ENCODE assay signal across 16 cellular contexts in the genomic region with DNA sequence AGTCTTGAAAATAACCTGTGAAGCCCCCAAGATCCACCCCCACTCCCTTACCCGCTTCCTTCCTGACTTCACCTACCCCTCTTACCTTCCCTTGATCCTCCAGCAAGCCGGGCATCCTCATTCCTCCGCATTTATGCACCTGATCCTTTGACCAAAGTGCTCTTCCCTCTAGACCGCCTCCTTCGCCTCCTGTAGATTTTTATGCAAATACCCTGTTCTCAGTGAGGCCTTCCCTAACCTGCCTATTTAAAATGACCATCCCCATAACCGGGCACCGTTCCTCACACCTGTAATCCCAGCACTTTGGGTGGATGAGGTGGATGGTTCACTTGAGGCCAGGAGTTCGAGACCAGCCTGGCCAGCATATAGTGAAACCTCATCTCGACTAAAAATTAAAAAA. TPM values are rescaled to one million over a fixed set of nuclear protein-coding genes. Genes with fewer than 3 reads are reported as not detected.
DNase-seq lines count a peak whose midpoint lies in the region; ATAC-seq, FAIRE-seq and TF ChIP-seq lines count a peak whose summit lies in the region.
"Had no signal": no experiment of that assay in that cellular context is flagged by ENCODE, and none has a peak within 500 bp of the region (broad histone marks: within the 10 kb centered on the region; RNA-seq: fewer than 3 reads in every experiment).

No MANE protein-coding gene starts in this region.

- H3K27ac ChIP-seq in A549, result no peak overlapping the region
- H3K27ac ChIP-seq in CD4-positive, alpha-beta memory T cell (ENCODE audit: low read depth, low read length), result no peak overlapping the region

- H3K4me3 Mint-ChIP-seq in CD4-positive, alpha-beta memory T cell, result peak overlapping the region in 7 of 8 donors; percentile 5 to 67 (median 43)
- H3K4me3 Mint-ChIP-seq in activated B cell treated with CpG ODN at 0.5 μM for 24 hours, result peak overlapping the region; percentile 37
- H3K4me3 Mint-ChIP-seq in mesothelial cell of epicardium, result peak overlapping the region; percentile 38

- POLR2A ChIA-PET in A549 (lab: Yijun Ruan, JAX) (interaction anchor here (1.0 kb wide), 1 partner anchor 751 kb away, joined by 4 read pairs; no protein-coding TSS in a partner anchor), activated B cell treated with CpG ODN at 0.5 μM for 24 hours (lab: Charles Lee) (interaction anchor here (1.7 kb wide), 1 partner anchor 17 kb away, joined by 21 read pairs; a partner anchor contains a TSS)
- POLR2A ChIA-PET in CD4-positive, alpha-beta memory T cell (lab: Charles Lee; ENCODE audit: partially characterized antibody), result interaction anchor here (1.4 to 2.3 kb wide), 3 partner anchors 17 to 360 kb away, joined by 5 to 8 read pairs (median 7); a partner anchor contains a TSS

- TF ChIP-seq CTCF in A549 (IDR thresholded peaks at IDR 0.05), result no peak
- no peak for TF ChIP-seq CTCF in activated B cell treated with CpG ODN at 0.5 μM for 24 hours (IDR thresholded peaks at IDR 0.05)
- TF ChIP-seq CTCF in mesothelial cell of epicardium (IDR thresholded peaks at IDR 0.05; ENCODE audit: unreplicated experiment), result no peak

- H3K9me3 Mint-ChIP-seq in CD4-positive, alpha-beta memory T cell, result no peaks in the 10 kb centered on the region
- H3K9me3 Mint-ChIP-seq in activated B cell treated with CpG ODN at 0.5 μM for 24 hours (no peaks in the 10 kb centered on the region), mesothelial cell of epicardium (no peaks in the 10 kb centered on the region)
- H3K9me3 Mint-ChIP-seq: activated naive CD4-positive, alpha-beta T cell treated with anti-CD3 and anti-CD28 coated beads for 36 hours had no signal

- no peaks in the 10 kb centered on the region for H3K36me3 ChIP-seq in CD4-positive, alpha-beta memory T cell (ENCODE audit: insufficient read depth, low read length)
- H3K36me3 ChIP-seq: BE2C had no signal

- H3K4me3 ChIP-seq in A549, result no peak overlapping the region
- H3K4me3 ChIP-seq in CD4-positive, alpha-beta memory T cell (ENCODE audit: low read length in 2 of 2), result no peak overlapping the region

- H3K27me3 Mint-ChIP-seq in CD4-positive, alpha-beta memory T cell, result peaks cover 3% of the 10 kb centered on the region in 2 donors
- H3K27me3 Mint-ChIP-seq in activated B cell treated with CpG ODN at 0.5 μM for 24 hours (no peaks in the 10 kb centered on the region), mesothelial cell of epicardium (ENCODE audit: low read depth) (no peaks in the 10 kb centered on the region)

- no peak for TF ChIP-seq RAD21 in A549 (conservative IDR thresholded peaks at IDR 0.05 in 1 of 2, IDR thresholded peaks at IDR 0.05 in 1 of 2)

- no peaks in the 10 kb centered on the region for H3K36me3 Mint-ChIP-seq in CD4-positive, alpha-beta memory T cell
- no peaks in the 10 kb centered on the region for H3K36me3 Mint-ChIP-seq in activated B cell treated with CpG ODN at 0.5 μM for 24 hours (ENCODE audit: low read depth)
- peaks cover 3% of the 10 kb centered on the region for H3K36me3 Mint-ChIP-seq in mesothelial cell of epicardium

- WGBS in A549 (ENCODE audit: missing lambda C conversion rate), result 93% methylated on average over 9 of the region's 9 CpGs

- no peaks in the 10 kb centered on the region for H3K27me3 ChIP-seq in CD4-positive, alpha-beta memory T cell (ENCODE audit: insufficient read depth, low read length)
- H3K27me3 ChIP-seq: BE2C had no signal

- CTCF ChIA-PET in A549 (lab: Yijun Ruan, JAX), result interaction anchor here (1.4 to 7.2 kb wide), 4 partner anchors 10 to 397 kb away, joined by 4 to 46 read pairs (median 6); a partner anchor contains a TSS
- CTCF ChIA-PET in CD4-positive, alpha-beta memory T cell (lab: Charles Lee; ENCODE audit: partially characterized antibody), result interaction anchor here (1.1 to 1.7 kb wide), 3 partner anchors 24 to 361 kb away, joined by 4 to 8 read pairs (median 6); no protein-coding TSS in a partner anchor
- CTCF ChIA-PET in activated B cell treated with CpG ODN at 0.5 μM for 24 hours (lab: Charles Lee), result interaction anchor here (1.1 to 1.9 kb wide), 2 partner anchors 24 to 361 kb away, joined by 4 to 7 read pairs; no protein-coding TSS in a partner anchor

- H3K27ac Mint-ChIP-seq in CD4-positive, alpha-beta memory T cell, result peak overlapping the region in 1 of 7 donors; percentile 18
- H3K27ac Mint-ChIP-seq in activated B cell treated with CpG ODN at 0.5 μM for 24 hours (peak overlapping the region; percentile 31), mesothelial cell of epicardium (peak overlapping the region; percentile 73)

- ATAC-seq in A549 (no peak), activated B cell treated with CpG ODN at 0.5 μM for 24 hours (ENCODE audit: low read depth) (no peak), HG02970 (IDR thresholded peaks at IDR 0.05; ENCODE audit: low FRiP score, unreplicated experiment) (no peak), GM21423 (IDR thresholded peaks at IDR 0.05; ENCODE audit: unreplicated experiment) (no peak)

- FAIRE-seq in A549 (lab: Jason Lieb, UNC), result no peak

- TF ChIP-seq POLR2A in A549 (IDR thresholded peaks at IDR 0.05; ENCODE audit: low read length), result no peak

- H3K4me1 Mint-ChIP-seq in CD4-positive, alpha-beta memory T cell, result peaks cover 10 to 34% (median 18%) of the 10 kb centered on the region in 4 donors
- H3K4me1 Mint-ChIP-seq in activated B cell treated with CpG ODN at 0.5 μM for 24 hours, result peaks cover 16% of the 10 kb centered on the region
- H3K4me1 Mint-ChIP-seq in mesothelial cell of epicardium, result peaks cover 20% of the 10 kb centered on the region

- DNase-seq in A549 (ENCODE audit: low read depth in 1 of 2, low spot score in 1 of 2) (no peak), activated B cell treated with CpG ODN at 0.5 μM for 24 hours (no peak), mesothelial cell of epicardium (ENCODE audit: low spot score in 2 of 2, unreplicated experiment in 2 of 2) (no peak), SKM-1 (lab: John Stamatoyannopoulos, UW; ENCODE audit: unreplicated experiment) (no peak), activated gamma-delta T cell treated with Interleukin-2 at 50 U/mL for 16 hours (no peak)
- DNase-seq in CD4-positive, alpha-beta memory T cell, result no peak
- DNase-seq: activated CD4-positive, alpha-beta T cell treated with anti-CD3 and anti-CD28 coated beads, Interleukin-2, amount 50 U/mL, for 4 hours; activated naive CD4-positive, alpha-beta T cell treated with anti-CD3 and anti-CD28 coated beads for 36 hours; BE2C; DMS79; foreskin fibroblast; NCI-H1092; nucleus accumbens; Right ventricle myocardium superior had no signal

- intact Hi-C loops in CD4-positive, alpha-beta memory T cell (cut with micrococcal nuclease), result loop anchor here (1.0 to 10.0 kb wide), 5 partner anchors 17 to 757 kb away; a partner anchor contains a TSS
- intact Hi-C loops in activated B cell treated with CpG ODN at 0.5 μM for 24 hours (cut with micrococcal nuclease), result loop anchor here (1.0 to 10.0 kb wide), 4 partner anchors 16 to 917 kb away; a partner anchor contains a TSS

- H3K4me2 ChIP-seq in A549, result peak overlapping the region; percentile 89; the same call in 2 of the 3 replicates

- peaks cover 17% of the 10 kb centered on the region for H3K4me1 ChIP-seq in A549
- H3K4me1 ChIP-seq in CD4-positive, alpha-beta memory T cell (ENCODE audit: insufficient read depth, low read length), result peaks cover 20% of the 10 kb centered on the region
- H3K4me1 ChIP-seq: BE2C had no signal

- H3K9me3 ChIP-seq in A549, result no peaks in the 10 kb centered on the region
- H3K9me3 ChIP-seq in CD4-positive, alpha-beta memory T cell (ENCODE audit: control insufficient read depth in 1 of 2, low read length in 2 of 2), result no peaks in the 10 kb centered on the region
- H3K9me3 ChIP-seq: BE2C had no signal

- no peak for TF ChIP-seq EP300 in A549 (IDR thresholded peaks at IDR 0.05)

TF ChIP-seq in A549, 52 proteins besides CTCF, POLR2A, EP300 and RAD21:
- TF ChIP-seq KDM1A (IDR thresholded peaks at IDR 0.05; ENCODE audit: low read depth), result no peak
- no peak for TF ChIP-seq ESRRA (IDR thresholded peaks at IDR 0.05; ENCODE audit: borderline replicate concordance, low read length)
- no peak for TF ChIP-seq SMC3 (IDR thresholded peaks at IDR 0.05)
- no peak for TF ChIP-seq POLR2AphosphoS2 (conservative IDR thresholded peaks at IDR 0.05; ENCODE audit: low read length)
- no peak for TF ChIP-seq RCOR1 (IDR thresholded peaks at IDR 0.05; ENCODE audit: low read depth, low read length)
- no peak for TF ChIP-seq GATA3 (IDR thresholded peaks at IDR 0.05; ENCODE audit: borderline replicate concordance)
- no peak for TF ChIP-seq CEBPB (IDR thresholded peaks at IDR 0.05)
- no peak for TF ChIP-seq NFE2L2 (conservative IDR thresholded peaks at IDR 0.05; ENCODE audit: low read length)
- TF ChIP-seq BHLHE40 (IDR thresholded peaks at IDR 0.05; ENCODE audit: low read depth, low read length), result no peak
- no peak for TF ChIP-seq PHF8 (IDR thresholded peaks at IDR 0.05; ENCODE audit: borderline replicate concordance, low read depth)
- TF ChIP-seq, protein P1, sequence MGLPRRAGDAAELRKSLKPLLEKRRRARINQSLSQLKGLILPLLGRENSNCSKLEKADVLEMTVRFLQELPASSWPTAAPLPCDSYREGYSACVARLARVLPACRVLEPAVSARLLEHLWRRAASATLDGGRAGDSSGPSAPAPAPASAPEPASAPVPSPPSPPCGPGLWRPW (IDR thresholded peaks at IDR 0.05), result no peak

RNA-seq across cellular contexts. Expression of a gene that starts 1.1 kb away (rescaled TPM):
- polyA plus RNA-seq in A549 (2011; rRNA removed) (83.9 and 90.5 TPM in 2 replicates), A549 (2017; fragmentation: RNase III; extraction: RNeasy Plus Mini Kit Qiagen cat#74134 plus additional on column Dnase treatment) (50.8 to 56.4 TPM (median 55.3 TPM) in 3 replicates)
- 98.4 and 99.7 TPM in 2 replicates for polyA plus RNA-seq in A549 (2012; cell fraction: cytosol; rRNA removed)
- polyA plus RNA-seq in A549 (2012; cell fraction: nucleus; rRNA removed), result 30.7 and 43.2 TPM in 2 replicates
- polyA minus RNA-seq in A549 (2011; rRNA and poly(A)+ RNA removed), result 21.9 and 29.3 TPM in 2 replicates
- total RNA-seq in CD4-positive, alpha-beta memory T cell, result 10 to 100 TPM; 18.7 to 21.0 TPM
- 10 to 100 TPM; 42.6 to 76.2 TPM for polyA plus RNA-seq in CD4-positive, alpha-beta memory T cell
- total RNA-seq in activated B cell treated with CpG ODN at 0.5 μM for 24 hours (24.1 and 26.4 TPM in 2 replicates), mesothelial cell of epicardium (35.8 to 39.3 TPM (median 36.2 TPM) in 3 replicates)

RNA-seq across cellular contexts. Expression of a gene that starts 17.0 kb away (rescaled TPM):
- polyA plus RNA-seq in A549 (2011; rRNA removed), result 19.6 and 24.5 TPM in 2 replicates
- polyA plus RNA-seq in A549 (2012; cell fraction: cytosol; rRNA removed), result 18.5 and 26.7 TPM in 2 replicates
- 28.4 and 30.6 TPM in 2 replicates for polyA plus RNA-seq in A549 (2012; cell fraction: nucleus; rRNA removed)
- 11.8 to 12.5 TPM (median 11.9 TPM) in 3 replicates for polyA plus RNA-seq in A549 (2017; fragmentation: RNase III; extraction: RNeasy Plus Mini Kit Qiagen cat#74134 plus additional on column Dnase treatment)
- polyA minus RNA-seq in A549 (2011; rRNA and poly(A)+ RNA removed), result 28.3 and 39.6 TPM in 2 replicates
- 10 to 100 TPM in 1 of 2 experiments, 1 to 10 TPM in 1; 9.7 to 12.3 TPM for total RNA-seq in CD4-positive, alpha-beta memory T cell
- polyA plus RNA-seq in CD4-positive, alpha-beta memory T cell, result 1 to 10 TPM; 8.8 to 9.4 TPM
- total RNA-seq in activated B cell treated with CpG ODN at 0.5 μM for 24 hours, result 15.2 and 20.0 TPM in 2 replicates
- total RNA-seq in mesothelial cell of epicardium, result 18.6 to 21.7 TPM (median 21.1 TPM) in 3 replicates
